ENCODE assay signal across 8 cellular contexts in the genomic region with DNA sequence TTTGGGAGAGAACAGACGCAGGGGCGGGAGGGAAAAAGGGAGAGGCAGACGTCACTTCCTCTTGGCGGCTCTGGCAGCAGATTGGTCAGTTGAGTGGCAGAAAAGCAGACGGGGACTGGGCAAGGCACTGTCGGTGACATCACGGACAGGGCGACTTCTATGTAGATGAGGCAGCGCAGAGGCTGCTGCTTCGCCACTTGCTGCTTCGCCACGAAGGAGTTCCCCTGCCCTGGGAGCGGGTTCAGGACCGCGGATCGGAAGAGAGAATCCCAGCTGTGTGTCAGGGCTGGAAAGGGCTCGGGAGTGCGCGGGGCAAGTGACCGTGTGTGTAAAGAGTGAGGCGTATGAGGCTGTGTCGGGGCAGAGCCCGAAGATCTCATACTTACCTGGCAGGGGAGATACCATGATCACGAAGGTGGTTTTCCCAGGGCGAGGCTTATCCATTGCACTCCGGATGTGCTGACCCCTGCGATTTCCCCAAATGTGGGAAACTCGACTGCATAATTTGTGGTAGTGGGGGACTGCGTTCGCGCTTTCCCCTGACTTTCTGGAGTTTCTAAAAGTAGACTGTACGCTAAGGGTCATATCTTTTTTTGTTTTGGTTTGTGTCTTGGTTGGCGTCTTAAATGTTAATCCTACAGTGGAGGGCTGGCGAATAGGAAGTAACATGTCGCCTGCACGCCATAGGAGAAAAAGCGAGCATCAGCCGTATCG. TPM values are rescaled to one million over a fixed set of nuclear protein-coding genes. Genes with fewer than 3 reads are reported as not detected.
DNase-seq lines count a peak whose midpoint lies in the region; ATAC-seq, FAIRE-seq and TF ChIP-seq lines count a peak whose summit lies in the region.
"Not testable (repeated sequence)": the region's sequence is repeated elsewhere in the genome, so short reads cannot be mapped to it uniquely, and the experiment has no call there.

A gene (plus strand): TSS at position 379 of the 714 bp plus-strand sequence.

- TF ChIP-seq CTCF in endothelial cell of umbilical vein (IDR thresholded peaks at IDR 0.05; ENCODE audit: extremely low read depth in 1 of 2, insufficient read depth in 1 of 2, low read depth in 1 of 2, low read length in 2 of 2): not testable (repeated sequence)

- FAIRE-seq in endothelial cell of umbilical vein (lab: Jason Lieb, UNC): peak; percentile 72

- not testable (repeated sequence) for H3K36me3 ChIP-seq in endothelial cell of umbilical vein (ENCODE audit: control insufficient read depth in 2 of 2, extremely low read depth in 1 of 2, insufficient read depth in 2 of 2, low read length in 2 of 2)

- not testable (repeated sequence) for H3K4me1 ChIP-seq in endothelial cell of umbilical vein (ENCODE audit: control insufficient read depth, extremely low read depth, insufficient read depth, low read length)

- intact Hi-C loops in endothelial cell of umbilical vein (cut with micrococcal nuclease): loop anchor here (1.0 kb wide), 1 partner anchor 9 kb away; no protein-coding TSS in a partner anchor

- DNase-seq in DMS153 (lab: John Stamatoyannopoulos, UW): peak; percentile 99
- DNase-seq in Jurkat, Clone E6-1 (ENCODE audit: low read depth, low spot score): peak; percentile 99
- DNase-seq in OCI-M2 (lab: John Stamatoyannopoulos, UW; ENCODE audit: unreplicated experiment): peak; percentile 26
- DNase-seq in activated T-cell treated with anti-CD3 and anti-CD28 coated beads for 1 hour (ENCODE audit: low read depth): peak; percentile 83
- DNase-seq in endothelial cell of umbilical vein (ENCODE audit: low read depth, low spot score): peak; percentile 99
- DNase-seq in middle frontal gyrus (ENCODE audit: extremely low spot score, low spot score): peak; percentile 87
- peak; percentile 73 to 76 for DNase-seq in stimulated activated CD8-positive, alpha-beta memory T cell treated with anti-CD3 and anti-CD28 coated beads, Interleukin-15, amount 100 ng/mL, for 48 hours (ENCODE audit: low read depth in 2 of 2)

- H3K4me3 ChIP-seq in Jurkat, Clone E6-1 (ENCODE audit: low read length): peak within 1 kb of the TSS; percentile 48
- H3K4me3 ChIP-seq in endothelial cell of umbilical vein (replicated peaks in 1 of 3; ENCODE audit: insufficient read depth in 1 of 3, low read depth in 1 of 3, low read length in 3 of 3): peak within 1 kb of the TSS; percentile 14 to 30 (median 18)

- not testable (repeated sequence) for H3K27me3 ChIP-seq in endothelial cell of umbilical vein (ENCODE audit: control insufficient read depth in 2 of 2, insufficient read depth in 2 of 2, low read length in 2 of 2)

- H3K27ac ChIP-seq in endothelial cell of umbilical vein (ENCODE audit: insufficient read depth, low read depth, low read length): peak within 1 kb of the TSS; percentile 84

- dilution Hi-C loops in endothelial cell of umbilical vein (cut with MboI; ENCODE audit: extremely low pct_ligation_motif_present, low sequenced_read_pairs): not testable (repeated sequence)

- H3K4me2 ChIP-seq in endothelial cell of umbilical vein (ENCODE audit: insufficient read depth, low read length): peak within 1 kb of the TSS; percentile 76

- H4K20me1 ChIP-seq in endothelial cell of umbilical vein (replicated peaks; ENCODE audit: control insufficient read depth, extremely low read depth, insufficient read depth, low read length): not testable (repeated sequence)

- CTCF ChIA-PET in endothelial cell of umbilical vein (lab: Charles Lee): not testable (repeated sequence)

- not testable (repeated sequence) for H3K9me1 ChIP-seq in endothelial cell of umbilical vein (replicated peaks; ENCODE audit: control insufficient read depth, extremely low read depth, insufficient read depth, low read length)

- TF ChIP-seq POLR2A in endothelial cell of umbilical vein (IDR thresholded peaks at IDR 0.05; ENCODE audit: low read depth, low read length): peak; percentile 99

- H3K9me3 ChIP-seq in endothelial cell of umbilical vein (replicated peaks; ENCODE audit: control insufficient read depth, insufficient read depth, low read length): not testable (repeated sequence)

- POLR2A ChIA-PET in endothelial cell of umbilical vein (lab: Charles Lee): interaction anchor here (1.0 to 1.5 kb wide), 3 partner anchors 9 to 382 kb away, joined by 3 to 12 read pairs (median 3); no protein-coding TSS in a partner anchor

- peak within 1 kb of the TSS; percentile 55 for H3K9ac ChIP-seq in endothelial cell of umbilical vein (replicated peaks; ENCODE audit: extremely low read depth, insufficient read depth, low read length)

- peak; percentile 98 for ATAC-seq in GM21717 (IDR thresholded peaks at IDR 0.05; ENCODE audit: unreplicated experiment)

- H2AFZ ChIP-seq in endothelial cell of umbilical vein (ENCODE audit: low read depth, low read length): peak within 1 kb of the TSS; percentile 60

- not testable (repeated sequence) for H3K79me2 ChIP-seq in endothelial cell of umbilical vein (ENCODE audit: control insufficient read depth, insufficient read depth, low read length)

- BruUV-seq in endothelial cell of umbilical vein (replicated peaks; lab: Mats Ljungman, UMichigan): TSS peak; percentile 97

TF ChIP-seq in endothelial cell of umbilical vein, 7 proteins besides CTCF, POLR2A, EP300 and RAD21:
- peak; percentile 7 for TF ChIP-seq JUN (IDR thresholded peaks at IDR 0.05; ENCODE audit: borderline replicate concordance, insufficient read depth, insufficient read length, low read depth)
- peak; percentile 99 for TF ChIP-seq POLR2AphosphoS5 (IDR thresholded peaks at IDR 0.05; ENCODE audit: insufficient read depth, low read depth, low read length)

RNA-seq across cellular contexts. Expression of the gene that starts here (rescaled TPM):
- polyA plus RNA-seq in Jurkat, Clone E6-1 (2012; ENCODE audit: insufficient read depth, insufficient read length): not detected
- total RNA-seq in endothelial cell of umbilical vein: 1,319 and 2,019 TPM in 2 replicates
- polyA plus RNA-seq in endothelial cell of umbilical vein: under 0.01 and 206 TPM in 2 replicates
- under 0.01 TPM in 1 of 2 replicates, not detected in the other for polyA plus RNA-seq in endothelial cell of umbilical vein (2011; cell fraction: cytosol; rRNA removed)
- polyA plus RNA-seq in endothelial cell of umbilical vein (2011; cell fraction: nucleus; rRNA removed): under 0.01 TPM in 2 replicates
- 123 TPM in 1 of 2 replicates, not detected in the other for polyA plus RNA-seq in endothelial cell of umbilical vein (2012)
- 9,566 and 13,963 TPM in 2 replicates for polyA minus RNA-seq in endothelial cell of umbilical vein
- polyA minus RNA-seq in endothelial cell of umbilical vein (2011; cell fraction: cytosol; rRNA and poly(A)+ RNA removed): 46,668 TPM
- polyA minus RNA-seq in endothelial cell of umbilical vein (2011; cell fraction: nucleus; rRNA and poly(A)+ RNA removed): 60,677 and 87,675 TPM in 2 replicates

Comparison
In these comparisons a context has a peak if more than half of its experiments do, and no peak if none do; other contexts are left out.
1. Peak in every context shown above with its lines: DNase-seq, ATAC-seq, H3K4me3 ChIP-seq and H3K27ac ChIP-seq.
2. DNase-seq: peak in every context shown above with its lines; median percentile 99 in DMS153; 99 in Jurkat, Clone E6-1; 99 in endothelial cell of umbilical vein; 87 in middle frontal gyrus; 83 in activated T-cell treated with anti-CD3 and anti-CD28 coated beads for 1 hour; 74 in stimulated activated CD8-positive, alpha-beta memory T cell treated with anti-CD3 and anti-CD28 coated beads, Interleukin-15, amount 100 ng/mL, for 48 hours; 26 in OCI-M2.